Comparison of ENCODE assay signal across 8 cellular contexts in the genomic region with DNA sequence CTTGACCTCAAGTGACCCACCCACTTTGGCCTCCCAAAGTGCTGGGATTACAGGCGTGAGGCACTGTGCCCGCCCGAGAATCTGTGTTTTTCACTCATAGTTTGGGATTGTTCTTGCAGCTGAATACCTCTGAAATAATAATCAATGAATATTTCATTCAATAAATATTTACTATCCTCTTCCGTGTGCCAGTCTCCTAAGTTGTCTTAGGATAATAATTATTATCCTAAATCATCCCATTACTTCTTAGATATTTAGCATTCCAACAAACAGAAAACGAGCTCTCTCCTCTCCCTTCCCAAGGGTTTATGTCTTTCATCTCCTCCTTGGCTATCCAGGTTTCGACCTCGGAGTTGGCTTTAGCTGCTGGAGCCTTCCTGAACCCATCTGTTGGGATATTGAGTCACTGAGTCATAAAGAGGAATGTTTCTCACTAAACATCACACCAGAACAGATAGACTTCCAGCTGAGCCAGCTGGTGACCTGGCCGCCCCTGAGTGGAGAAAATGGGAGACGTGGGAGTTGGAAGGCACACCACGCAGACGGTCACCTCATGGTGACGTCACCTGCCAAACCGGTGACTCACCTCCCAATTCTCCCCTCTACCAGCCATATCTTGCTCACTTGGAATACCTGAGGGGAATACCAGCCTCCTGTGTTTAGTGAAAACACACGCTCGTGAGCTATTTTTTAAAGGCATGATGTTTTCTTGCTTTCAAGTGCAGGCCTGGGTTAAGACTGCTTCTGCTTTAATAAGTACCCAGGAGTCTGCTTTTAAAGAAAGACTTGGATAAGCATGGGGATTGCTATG. TPM values are rescaled to one million over a fixed set of nuclear protein-coding genes. Genes with fewer than 3 reads are reported as not detected.
DNase-seq lines count a peak whose midpoint lies in the region; ATAC-seq, FAIRE-seq and TF ChIP-seq lines count a peak whose summit lies in the region.

No MANE protein-coding gene starts in this region.

- H3K4me3 ChIP-seq in H1 (ENCODE audit: extremely low read depth in 1 of 4, insufficient read depth in 2 of 4, low read depth in 3 of 4, low read length in 4 of 4): no peak overlapping the region

- H3K9ac ChIP-seq in H1 (replicated peaks in 1 of 4; ENCODE audit: extremely low read depth in 1 of 4, low read depth in 3 of 4, low read length in 3 of 4): no peak overlapping the region

- no peaks in the 10 kb centered on the region; a peak in 1 of 4 replicates for H3K9me3 ChIP-seq in H1 (ENCODE audit: insufficient read depth in 2 of 2, low read depth in 1 of 2, low read length in 1 of 2)

- in situ Hi-C loops in Caki2 (cut with HindIII; ENCODE audit: low pct_unique_long_range_greater_than_20kb, low sequenced_read_pairs): no loop called here

- H3K36me3 Mint-ChIP-seq in osteocyte (ENCODE audit: unreplicated experiment): no peaks in the 10 kb centered on the region

- peaks cover 0 to 5% (median 1%) of the 10 kb centered on the region in 4 experiments; a peak in 2 of 7 replicates for H3K4me1 ChIP-seq in H1 (replicated peaks in 1 of 4; ENCODE audit: control insufficient read depth in 3 of 4, insufficient read depth in 4 of 4, low read length in 3 of 4)

- no peak overlapping the region for H4K8ac ChIP-seq in H1 (ENCODE audit: extremely low read depth, insufficient read depth, low read length)

- H2BK12ac ChIP-seq in H1 (ENCODE audit: low read depth, low read length): no peak overlapping the region

- no peak overlapping the region for H3K4me2 ChIP-seq in H1 (ENCODE audit: insufficient read depth in 1 of 2, low read depth in 2 of 2, low read length in 2 of 2)

- TF ChIP-seq POLR2A in H1 (IDR thresholded peaks at IDR 0.05; ENCODE audit: control extremely low read depth in 1 of 2, low read depth in 2 of 2, low read length in 2 of 2): no peak

- ATAC-seq in GM19463 (IDR thresholded peaks at IDR 0.05; ENCODE audit: unreplicated experiment): no peak

- no peak overlapping the region for H2AFZ ChIP-seq in H1 (ENCODE audit: low read length)

- H2BK5ac ChIP-seq in H1 (ENCODE audit: low read depth, low read length): no peak overlapping the region

- H2AK5ac ChIP-seq in H1 (ENCODE audit: low read depth, low read length): no peak overlapping the region

- H3K56ac ChIP-seq in H1 (replicated peaks; ENCODE audit: insufficient read length, low read depth, low read length): no peak overlapping the region

- H3K18ac ChIP-seq in H1 (ENCODE audit: extremely low read depth, low read length): no peak overlapping the region

- H3K9me3 Mint-ChIP-seq in osteocyte (ENCODE audit: unreplicated experiment): no peaks in the 10 kb centered on the region

- no peak overlapping the region for H3K23ac ChIP-seq in H1 (ENCODE audit: insufficient read length)

- TF ChIP-seq CTCF in H1 (IDR thresholded peaks at IDR 0.05; ENCODE audit: control extremely low read depth in 1 of 3, insufficient read depth in 1 of 3, low read depth in 1 of 3, low read length in 3 of 3) (no peak), osteocyte (IDR thresholded peaks at IDR 0.05) (no peak), GM10266 (IDR thresholded peaks at IDR 0.05; ENCODE audit: control insufficient read depth, insufficient read depth, low read depth, missing control alignments) (no peak)

- H3K27me3 ChIP-seq in H1 (replicated peaks in 1 of 4; ENCODE audit: control insufficient read depth in 3 of 4, extremely low read depth in 1 of 4, insufficient read depth in 3 of 4, low read length in 3 of 4): no peaks in the 10 kb centered on the region

- no peaks in the 10 kb centered on the region for H3K36me3 ChIP-seq in H1 (ENCODE audit: control insufficient read depth in 2 of 4, insufficient read depth in 4 of 4, low read length in 3 of 4)

- H3K27ac ChIP-seq in H1 (ENCODE audit: low read depth, low read length): no peak overlapping the region

- H3K27ac Mint-ChIP-seq in osteocyte (ENCODE audit: unreplicated experiment): peak overlapping the region; percentile 82

- H3K4ac ChIP-seq in H1 (replicated peaks; ENCODE audit: insufficient read length, low read depth, low read length): no peak overlapping the region

- FAIRE-seq in H1 (lab: Jason Lieb, UNC): no peak

- no peak overlapping the region for H3K14ac ChIP-seq in H1 (ENCODE audit: insufficient read length)

- POLR2A ChIA-PET in H1 (lab: Charles Lee; ENCODE audit: partially characterized antibody): interaction anchor here (0.6 to 1.3 kb wide), 2 partner anchors 8 to 101 kb away, joined by 3 read pairs; no protein-coding TSS in a partner anchor

- H3K79me2 ChIP-seq in H1 (ENCODE audit: control insufficient read depth in 1 of 2, insufficient read depth in 2 of 2, low read length in 2 of 2): no peaks in the 10 kb centered on the region

- no peak overlapping the region for H4K91ac ChIP-seq in H1 (replicated peaks; ENCODE audit: insufficient read length, low read length)

- H2BK15ac ChIP-seq in H1 (ENCODE audit: low read length): no peak overlapping the region

- CTCF ChIA-PET in H1 (lab: Charles Lee; ENCODE audit: partially characterized antibody): interaction anchor here (0.6 to 2.5 kb wide), 10 partner anchors 29 to 368 kb away, joined by 3 to 9 read pairs (median 4); no protein-coding TSS in a partner anchor

- WGBS in H1 (ENCODE audit: extremely low coverage in 1 of 2, insufficient coverage in 1 of 2, insufficient read length in 1 of 2, insufficient replicate concordance in 2 of 2, low coverage in 1 of 2, low lambda C conversion rate in 2 of 2, missing lambda C conversion rate in 1 of 2), 2 experiments: 84% methylated on average over 15 of the region's 15 CpGs; no CpG with 5 or more reads in 1 of the 2 experiments

- H3K4me1 Mint-ChIP-seq in osteocyte (ENCODE audit: unreplicated experiment): peaks cover 44% of the 10 kb centered on the region

- H3K4me3 Mint-ChIP-seq in osteocyte (ENCODE audit: unreplicated experiment): no peak overlapping the region

- no peak overlapping the region for H4K5ac ChIP-seq in H1 (ENCODE audit: insufficient read length, low read depth, low read length)

- H3K27me3 Mint-ChIP-seq in osteocyte (ENCODE audit: unreplicated experiment): no peaks in the 10 kb centered on the region

- no peak for TF ChIP-seq RAD21 in H1 (IDR thresholded peaks at IDR 0.05 in 1 of 2, conservative IDR thresholded peaks at IDR 0.05 in 1 of 2; ENCODE audit: low read depth in 2 of 2, low read length in 2 of 2)

- no peak for TF ChIP-seq EP300 in H1 (IDR thresholded peaks at IDR 0.05; ENCODE audit: borderline replicate concordance in 1 of 2, low read depth in 2 of 2, low read length in 2 of 2)

- H3K79me1 ChIP-seq in H1 (ENCODE audit: low read depth, low read length): no peaks in the 10 kb centered on the region

- H3K23me2 ChIP-seq in H1 (ENCODE audit: low read depth, low read length): peaks cover 2% of the 10 kb centered on the region; the same call in 1 of the 2 replicates

- no peak overlapping the region for H2BK20ac ChIP-seq in H1 (ENCODE audit: low read length)

- no peak overlapping the region for H2BK120ac ChIP-seq in H1 (replicated peaks; ENCODE audit: low read depth, low read length)

- DNase-seq in Caki2 (ENCODE audit: low read depth) (peak; percentile 99), M059J (ENCODE audit: low read depth) (peak; percentile 99), H1 (ENCODE audit: low read depth in 1 of 2, low spot score in 2 of 2) (peak in 1 of 2 experiments; percentile 79), osteocyte (ENCODE audit: extremely low spot score, unreplicated experiment) (peak; percentile 87), GM10266 (ENCODE audit: extremely low spot score) (no peak), activated gamma-delta T cell (lab: John Stamatoyannopoulos, UW) (no peak)
- no peak for DNase-seq in NK-92 treated with Interleukin-12 subunit alpha and Interleukin-12 subunit beta, amount 100 ng/mL, for 24 hours (lab: John Stamatoyannopoulos, UW)

- no peaks in the 10 kb centered on the region for H4K20me1 ChIP-seq in H1 (replicated peaks in 1 of 2; ENCODE audit: control insufficient read depth in 1 of 2, insufficient read depth in 2 of 2, low read length in 2 of 2)

TF ChIP-seq in H1, 55 proteins besides CTCF, POLR2A, EP300 and RAD21:
- no peak for TF ChIP-seq EZH2 (IDR thresholded peaks at IDR 0.05; ENCODE audit: low read depth, low read length, severe bottlenecking)
- peak; percentile 85 for TF ChIP-seq JUND (IDR thresholded peaks at IDR 0.05; ENCODE audit: low read length)
- peak; percentile 54 for TF ChIP-seq JUN (IDR thresholded peaks at IDR 0.05; ENCODE audit: low read depth, low read length)
- no peak for TF ChIP-seq CREB1 (IDR thresholded peaks at IDR 0.05)
- TF ChIP-seq SP1 (IDR thresholded peaks at IDR 0.05; ENCODE audit: low read depth, low read length): 0 out of 2 replicates have a peak, but pooled peaks have one; percentile 10
TF ChIP-seq in H1: peak in this region for 3.

RNA-seq across cellular contexts. Expression of a gene that starts 43.9 kb away (rescaled TPM):
- 35.3 and 49.9 TPM in 2 replicates for total RNA-seq in Caki2 (2014; rRNA removed; shearing (Covaris generic); ENCODE audit: low replicate concordance)
- total RNA-seq in M059J (2014; rRNA removed; shearing (Covaris generic)): 39.0 and 41.3 TPM in 2 replicates
- total RNA-seq in H1 (2021; fragmentation: NEBNext Ultra II Directional; extraction: Animal tissue kit (Norgen Biotek cat#: 25700)): 2.0 and 2.2 TPM in 2 replicates
- 1.1 and 1.5 TPM in 2 replicates for polyA plus RNA-seq in H1 (2011; rRNA removed)
- polyA plus RNA-seq in H1 (2011; cell fraction: cytosol; rRNA removed): 0.54 TPM
- polyA plus RNA-seq in H1 (2011; cell fraction: nucleus; rRNA removed): 1.9 TPM
- 2.7 to 3.3 TPM (median 3.0 TPM) in 4 replicates for polyA plus RNA-seq in H1 (2012, experiment 1 of 2)
- 1.0 TPM for polyA plus RNA-seq in H1 (2012, experiment 2 of 2)
- 2.5 TPM for polyA plus RNA-seq in H1 (2013, experiment 1 of 2)
- 2.5 TPM for polyA plus RNA-seq in H1 (2013, experiment 2 of 2)
- 0.98 and 1.2 TPM in 2 replicates for polyA minus RNA-seq in H1 (2011; rRNA and poly(A)+ RNA removed)
- polyA minus RNA-seq in H1 (2011; cell fraction: cytosol; rRNA and poly(A)+ RNA removed): 1.0 TPM
- polyA minus RNA-seq in H1 (2011; cell fraction: nucleus; rRNA and poly(A)+ RNA removed): 2.6 TPM
- 34.1 TPM in 2 replicates for total RNA-seq in osteocyte

Comparison
In these comparisons a context has a peak if more than half of its experiments do, and no peak if none do; other contexts are left out.
1. DNase-seq: peak in Caki2 (single experiment), M059J (single experiment) and osteocyte (single experiment); none in GM10266 (single experiment), NK-92 treated with Interleukin-12 subunit alpha and Interleukin-12 subunit beta, amount 100 ng/mL, for 24 hours (single experiment) and activated gamma-delta T cell (single experiment).
2. RNA of a gene that starts 43.9 kb away (total RNA-seq): 35.3 to 49.9 TPM in Caki2, 39.0 to 41.3 TPM in M059J and 34.1 TPM in osteocyte; 2.0 to 2.2 TPM in H1; every median in the first group is over 10 times any median in the second.